ENCODE assay signal across 1 cellular context in genomic region chr1:46083579-46083978, GRCh38.
TF ChIP-seq lines count a peak whose summit lies in the region.

No MANE protein-coding gene starts in this region.

TF ChIP-seq in HEK293, 187 proteins besides CTCF, POLR2A, EP300 and RAD21 (continued from another document):
- TF ChIP-seq WT1 (tag by site-specific recombination; IDR thresholded peaks at IDR 0.05) (no peak), TCF7L2 (IDR thresholded peaks at IDR 0.05; ENCODE audit: borderline replicate concordance, low read depth, low read length) (no peak), OVOL3 (tag by site-specific recombination; IDR thresholded peaks at IDR 0.05) (no peak), KLF8 (tag by site-specific recombination; IDR thresholded peaks at IDR 0.05) (no peak), BCL11A (tag by site-specific recombination; IDR thresholded peaks at IDR 0.05; ENCODE audit: low read depth) (no peak)
- TF ChIP-seq, protein P1, sequence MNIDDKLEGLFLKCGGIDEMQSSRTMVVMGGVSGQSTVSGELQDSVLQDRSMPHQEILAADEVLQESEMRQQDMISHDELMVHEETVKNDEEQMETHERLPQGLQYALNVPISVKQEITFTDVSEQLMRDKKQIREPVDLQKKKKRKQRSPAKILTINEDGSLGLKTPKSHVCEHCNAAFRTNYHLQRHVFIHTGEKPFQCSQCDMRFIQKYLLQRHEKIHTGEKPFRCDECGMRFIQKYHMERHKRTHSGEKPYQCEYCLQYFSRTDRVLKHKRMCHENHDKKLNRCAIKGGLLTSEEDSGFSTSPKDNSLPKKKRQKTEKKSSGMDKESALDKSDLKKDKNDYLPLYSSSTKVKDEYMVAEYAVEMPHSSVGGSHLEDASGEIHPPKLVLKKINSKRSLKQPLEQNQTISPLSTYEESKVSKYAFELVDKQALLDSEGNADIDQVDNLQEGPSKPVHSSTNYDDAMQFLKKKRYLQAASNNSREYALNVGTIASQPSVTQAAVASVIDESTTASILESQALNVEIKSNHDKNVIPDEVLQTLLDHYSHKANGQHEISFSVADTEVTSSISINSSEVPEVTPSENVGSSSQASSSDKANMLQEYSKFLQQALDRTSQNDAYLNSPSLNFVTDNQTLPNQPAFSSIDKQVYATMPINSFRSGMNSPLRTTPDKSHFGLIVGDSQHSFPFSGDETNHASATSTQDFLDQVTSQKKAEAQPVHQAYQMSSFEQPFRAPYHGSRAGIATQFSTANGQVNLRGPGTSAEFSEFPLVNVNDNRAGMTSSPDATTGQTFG (tag by site-specific recombination; IDR thresholded peaks at IDR 0.05; ENCODE audit: borderline replicate concordance), result no peak
